In the genomic region with DNA sequence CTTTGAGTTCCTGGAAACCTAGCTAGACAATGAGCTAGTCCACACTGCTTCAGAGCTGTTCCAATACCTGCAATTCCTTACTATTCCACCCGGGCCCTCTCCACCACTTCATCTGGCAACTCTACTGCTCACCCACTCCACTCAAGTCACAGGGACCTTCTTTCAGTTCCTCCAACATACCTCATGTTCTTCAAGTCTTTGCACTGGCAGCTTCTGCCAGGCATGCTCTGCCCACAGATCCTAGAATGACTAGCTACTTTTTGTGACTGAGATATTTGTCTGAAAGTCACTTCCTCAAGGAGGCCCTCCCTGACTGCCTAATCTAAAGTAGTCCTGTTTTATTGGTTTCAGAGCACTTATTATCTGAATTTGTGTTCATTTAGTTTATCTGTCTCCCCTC, we compare ENCODE assay signal across 17 cellular contexts.
DNase-seq lines count a peak whose midpoint lies in the region; ATAC-seq and TF ChIP-seq lines count a peak whose summit lies in the region.
"Had no signal": no experiment of that assay in that cellular context is flagged by ENCODE, and none has a peak within 500 bp of the region (broad histone marks: within the 10 kb centered on the region; RNA-seq: fewer than 3 reads in every experiment).

No MANE protein-coding gene starts in this region.

- H3K4me2 ChIP-seq in GM23248 (ENCODE audit: unreplicated experiment): no peak overlapping the region

- 76 to 100% methylated on average over 1 of the region's 1 CpG for WGBS in endodermal cell (ENCODE audit: insufficient coverage in 1 of 2, insufficient read length in 1 of 2), 2 experiments
- WGBS in GM23248 (ENCODE audit: low coverage in 1 of 2, low lambda C conversion rate in 2 of 2, missing lambda C conversion rate in 2 of 2), 2 experiments: 44 to 80% methylated on average over 1 of the region's 1 CpG

- no peaks in the 10 kb centered on the region for H3K4me1 Mint-ChIP-seq in endodermal cell
- H3K4me1 Mint-ChIP-seq: brain had no signal

- in situ Hi-C loops in GM23248 (cut with MboI): no loop called here

- no peaks in the 10 kb centered on the region for H3K9me3 Mint-ChIP-seq in endodermal cell
- H3K9me3 Mint-ChIP-seq: brain, memory B cell had no signal

- H4K20me1 ChIP-seq in GM23248 (ENCODE audit: insufficient read depth): no peaks in the 10 kb centered on the region

- H3K9me2 ChIP-seq in GM23248 (ENCODE audit: insufficient read depth): no peaks in the 10 kb centered on the region

- no peak overlapping the region for H2AFZ ChIP-seq in GM23248

- H3K4me1 ChIP-seq in endodermal cell (ENCODE audit: control insufficient read depth, insufficient read depth, low read length) (no peaks in the 10 kb centered on the region), GM23248 (ENCODE audit: insufficient read depth) (no peaks in the 10 kb centered on the region)
- H3K4me1 ChIP-seq: colonic mucosa had no signal

- no peaks in the 10 kb centered on the region for H3K9me3 ChIP-seq in endodermal cell (ENCODE audit: control insufficient read depth, low read length)
- H3K9me3 ChIP-seq in GM23248 (ENCODE audit: low read depth): no peaks in the 10 kb centered on the region
- H3K9me3 ChIP-seq: colonic mucosa had no signal

- H3K27me3 ChIP-seq in endodermal cell (ENCODE audit: control insufficient read depth, insufficient read depth, low read length, poor library complexity, severe bottlenecking) (no peaks in the 10 kb centered on the region), GM23248 (replicated peaks; ENCODE audit: insufficient read depth) (no peaks in the 10 kb centered on the region)
- H3K27me3 ChIP-seq: colonic mucosa had no signal

- DNase-seq in activated CD4-positive, alpha-beta T cell treated with anti-CD3 and anti-CD28 coated beads for 48 hours: peak; percentile 27
- no peak for DNase-seq in activated CD4-positive, alpha-beta T cell treated with anti-CD3 and anti-CD28 coated beads for 4 hours
- peak; percentile 56 for DNase-seq in GM12865 (ENCODE audit: low read depth)
- no peak for DNase-seq in endodermal cell
- no peak for DNase-seq in GM23248
- DNase-seq: activated CD4-positive, alpha-beta T cell treated with anti-CD3 and anti-CD28 coated beads, Interleukin-2, amount 50 U/mL, for 4 hours; colonic mucosa; Karpas-422; NCI-H1105 treated with DMSO at 0.1 percent for 48 hours; nucleus accumbens; stimulated activated CD4-positive, alpha-beta T cell treated with anti-CD3 and anti-CD28 coated beads, Interleukin-4, amount 100 ng/mL, for 4 hours had no signal

- H3K36me3 Mint-ChIP-seq in endodermal cell (ENCODE audit: low read depth): no peaks in the 10 kb centered on the region
- H3K36me3 Mint-ChIP-seq: brain, memory B cell had no signal

- H3K36me3 ChIP-seq in endodermal cell (ENCODE audit: control insufficient read depth, insufficient read depth, low read length) (no peaks in the 10 kb centered on the region), GM23248 (ENCODE audit: low read depth) (no peaks in the 10 kb centered on the region)
- H3K36me3 ChIP-seq: colonic mucosa had no signal

- H3K4me3 ChIP-seq in GM12865 (ENCODE audit: low read depth, low read length) (no peak overlapping the region), endodermal cell (ENCODE audit: low read length) (no peak overlapping the region), GM23248 (no peak overlapping the region)
- H3K4me3 ChIP-seq: colonic mucosa had no signal

- H3K9ac ChIP-seq in endodermal cell (ENCODE audit: extremely low read depth, low read length, poor library complexity, severe bottlenecking) (no peak overlapping the region), GM23248 (no peak overlapping the region)

- H3K4me3 Mint-ChIP-seq in endodermal cell: no peak overlapping the region
- H3K4me3 Mint-ChIP-seq: brain, memory B cell had no signal

- no peaks in the 10 kb centered on the region for H3F3A ChIP-seq in GM23248 (ENCODE audit: insufficient read depth)

- TF ChIP-seq CTCF in GM12865 (IDR thresholded peaks at IDR 0.05; ENCODE audit: insufficient read depth, low read depth, low read length, missing control alignments) (no peak), endodermal cell (conservative IDR thresholded peaks at IDR 0.05) (peak; percentile 36)

- H3K27me3 Mint-ChIP-seq in endodermal cell (ENCODE audit: insufficient read depth): no peaks in the 10 kb centered on the region

- H3K27ac Mint-ChIP-seq in endodermal cell: no peak overlapping the region
- H3K27ac Mint-ChIP-seq: brain, memory B cell had no signal

- no peak overlapping the region for H3K27ac ChIP-seq in endodermal cell (ENCODE audit: low read depth, low read length)
- H3K27ac ChIP-seq in GM23248: no peak overlapping the region
- H3K27ac ChIP-seq: C4-2B, colonic mucosa had no signal

- ATAC-seq in HG02973 (IDR thresholded peaks at IDR 0.05; ENCODE audit: unreplicated experiment) (peak; percentile 53), SK-N-SH treated with all-trans-retinoic acid at 6 μM for 48 hours (no peak), GM18517 (IDR thresholded peaks at IDR 0.05; ENCODE audit: unreplicated experiment) (no peak)

- H3K79me2 ChIP-seq in GM23248 (ENCODE audit: insufficient read depth): no peaks in the 10 kb centered on the region

TF ChIP-seq in SK-N-SH treated with all-trans-retinoic acid at 6 μM for 48 hours, 23 proteins besides CTCF, POLR2A, EP300 and RAD21:
- TF ChIP-seq, protein P1, sequence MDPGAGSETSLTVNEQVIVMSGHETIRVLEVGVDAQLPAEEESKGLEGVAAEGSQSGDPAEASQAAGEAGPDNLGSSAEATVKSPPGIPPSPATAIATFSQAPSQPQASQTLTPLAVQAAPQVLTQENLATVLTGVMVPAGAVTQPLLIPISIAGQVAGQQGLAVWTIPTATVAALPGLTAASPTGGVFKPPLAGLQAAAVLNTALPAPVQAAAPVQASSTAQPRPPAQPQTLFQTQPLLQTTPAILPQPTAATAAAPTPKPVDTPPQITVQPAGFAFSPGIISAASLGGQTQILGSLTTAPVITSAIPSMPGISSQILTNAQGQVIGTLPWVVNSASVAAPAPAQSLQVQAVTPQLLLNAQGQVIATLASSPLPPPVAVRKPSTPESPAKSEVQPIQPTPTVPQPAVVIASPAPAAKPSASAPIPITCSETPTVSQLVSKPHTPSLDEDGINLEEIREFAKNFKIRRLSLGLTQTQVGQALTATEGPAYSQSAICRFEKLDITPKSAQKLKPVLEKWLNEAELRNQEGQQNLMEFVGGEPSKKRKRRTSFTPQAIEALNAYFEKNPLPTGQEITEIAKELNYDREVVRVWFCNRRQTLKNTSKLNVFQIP (CRISPR knock-in tag; IDR thresholded peaks at IDR 0.05; ENCODE audit: borderline replicate concordance, low read depth): no peak
- TF ChIP-seq ZC3H10 (CRISPR knock-in tag; IDR thresholded peaks at IDR 0.05) (no peak), GLIS3 (CRISPR knock-in tag; IDR thresholded peaks at IDR 0.05) (no peak), SNAI2 (CRISPR knock-in tag; IDR thresholded peaks at IDR 0.05) (no peak), ESRRG (CRISPR knock-in tag; IDR thresholded peaks at IDR 0.05) (no peak), PPARA (CRISPR knock-in tag; IDR thresholded peaks at IDR 0.05; ENCODE audit: borderline replicate concordance) (no peak), ISL1 (CRISPR knock-in tag; IDR thresholded peaks at IDR 0.05) (no peak), OSR1 (CRISPR knock-in tag; IDR thresholded peaks at IDR 0.05) (no peak), ZNF565 (CRISPR knock-in tag; conservative IDR thresholded peaks at IDR 0.05; ENCODE audit: low read depth) (no peak), ARNTL (CRISPR knock-in tag; IDR thresholded peaks at IDR 0.05; ENCODE audit: borderline replicate concordance, low read depth) (no peak)
- TF ChIP-seq, protein P2, sequence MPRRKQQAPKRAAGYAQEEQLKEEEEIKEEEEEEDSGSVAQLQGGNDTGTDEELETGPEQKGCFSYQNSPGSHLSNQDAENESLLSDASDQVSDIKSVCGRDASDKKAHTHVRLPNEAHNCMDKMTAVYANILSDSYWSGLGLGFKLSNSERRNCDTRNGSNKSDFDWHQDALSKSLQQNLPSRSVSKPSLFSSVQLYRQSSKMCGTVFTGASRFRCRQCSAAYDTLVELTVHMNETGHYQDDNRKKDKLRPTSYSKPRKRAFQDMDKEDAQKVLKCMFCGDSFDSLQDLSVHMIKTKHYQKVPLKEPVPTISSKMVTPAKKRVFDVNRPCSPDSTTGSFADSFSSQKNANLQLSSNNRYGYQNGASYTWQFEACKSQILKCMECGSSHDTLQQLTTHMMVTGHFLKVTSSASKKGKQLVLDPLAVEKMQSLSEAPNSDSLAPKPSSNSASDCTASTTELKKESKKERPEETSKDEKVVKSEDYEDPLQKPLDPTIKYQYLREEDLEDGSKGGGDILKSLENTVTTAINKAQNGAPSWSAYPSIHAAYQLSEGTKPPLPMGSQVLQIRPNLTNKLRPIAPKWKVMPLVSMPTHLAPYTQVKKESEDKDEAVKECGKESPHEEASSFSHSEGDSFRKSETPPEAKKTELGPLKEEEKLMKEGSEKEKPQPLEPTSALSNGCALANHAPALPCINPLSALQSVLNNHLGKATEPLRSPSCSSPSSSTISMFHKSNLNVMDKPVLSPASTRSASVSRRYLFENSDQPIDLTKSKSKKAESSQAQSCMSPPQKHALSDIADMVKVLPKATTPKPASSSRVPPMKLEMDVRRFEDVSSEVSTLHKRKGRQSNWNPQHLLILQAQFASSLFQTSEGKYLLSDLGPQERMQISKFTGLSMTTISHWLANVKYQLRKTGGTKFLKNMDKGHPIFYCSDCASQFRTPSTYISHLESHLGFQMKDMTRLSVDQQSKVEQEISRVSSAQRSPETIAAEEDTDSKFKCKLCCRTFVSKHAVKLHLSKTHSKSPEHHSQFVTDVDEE (CRISPR knock-in tag; IDR thresholded peaks at IDR 0.05): no peak
- TF ChIP-seq, protein P3, sequence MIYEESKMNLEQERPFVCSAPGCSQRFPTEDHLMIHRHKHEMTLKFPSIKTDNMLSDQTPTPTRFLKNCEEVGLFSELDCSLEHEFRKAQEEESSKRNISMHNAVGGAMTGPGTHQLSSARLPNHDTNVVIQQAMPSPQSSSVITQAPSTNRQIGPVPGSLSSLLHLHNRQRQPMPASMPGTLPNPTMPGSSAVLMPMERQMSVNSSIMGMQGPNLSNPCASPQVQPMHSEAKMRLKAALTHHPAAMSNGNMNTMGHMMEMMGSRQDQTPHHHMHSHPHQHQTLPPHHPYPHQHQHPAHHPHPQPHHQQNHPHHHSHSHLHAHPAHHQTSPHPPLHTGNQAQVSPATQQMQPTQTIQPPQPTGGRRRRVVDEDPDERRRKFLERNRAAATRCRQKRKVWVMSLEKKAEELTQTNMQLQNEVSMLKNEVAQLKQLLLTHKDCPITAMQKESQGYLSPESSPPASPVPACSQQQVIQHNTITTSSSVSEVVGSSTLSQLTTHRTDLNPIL (CRISPR knock-in tag; IDR thresholded peaks at IDR 0.05; ENCODE audit: low read depth): no peak
TF ChIP-seq in SK-N-SH treated with all-trans-retinoic acid at 6 μM for 48 hours: peak in this region for 0.

Comparison
In these comparisons a context has a peak if more than half of its experiments do, and no peak if none do; other contexts are left out.
1. DNase-seq: peak in activated CD4-positive, alpha-beta T cell treated with anti-CD3 and anti-CD28 coated beads for 48 hours (single experiment) and GM12865 (single experiment); none in activated CD4-positive, alpha-beta T cell treated with anti-CD3 and anti-CD28 coated beads for 4 hours (0 of 2), endodermal cell (single experiment) and GM23248 (single experiment).